Comparison of ENCODE assay signal across 13 cellular contexts in genomic region chr19:40278361-40279045, GRCh38. TPM values are rescaled to one million over a fixed set of nuclear protein-coding genes. Genes with fewer than 3 reads are reported as not detected.
DNase-seq lines count a peak whose midpoint lies in the region; ATAC-seq and TF ChIP-seq lines count a peak whose summit lies in the region.
"Had no signal": no experiment of that assay in that cellular context is flagged by ENCODE, and none has a peak within 500 bp of the region (broad histone marks: within the 10 kb centered on the region; RNA-seq: fewer than 3 reads in every experiment).

No MANE protein-coding gene starts in this region.

- H3K14ac ChIP-seq in IMR-90 (replicated peaks; ENCODE audit: low read depth, low read length), result no peak overlapping the region

- no peaks in the 10 kb centered on the region for H3K27me3 ChIP-seq in IMR-90 (ENCODE audit: control insufficient read depth, insufficient read depth, low read length)

- peaks cover 90% of the 10 kb centered on the region for H4K20me1 ChIP-seq in IMR-90 (ENCODE audit: insufficient read depth, low read length)

- H3K4me3 Mint-ChIP-seq in mesothelial cell of epicardium, result peak overlapping the region; percentile 6

- no peaks in the 10 kb centered on the region for H3K9me3 Mint-ChIP-seq in mesothelial cell of epicardium

- DNase-seq in IMR-90 (no peak), coronary artery (ENCODE audit: low spot score) (no peak), mesothelial cell of epicardium (ENCODE audit: low spot score in 2 of 2, unreplicated experiment in 2 of 2) (no peak), substantia nigra (lab: John Stamatoyannopoulos, UW) (no peak), DMS 273 treated with DMSO at 0.1 percent for 48 hours (lab: John Stamatoyannopoulos, UW) (no peak), EL (no peak), SIG-M5 treated with dmso at 0.1 percent for 504 hours (lab: John Stamatoyannopoulos, UW; ENCODE audit: unreplicated experiment) (no peak), HuH-7 (ENCODE audit: low spot score) (no peak)
- DNase-seq: activated CD4-positive, CD25-positive, alpha-beta regulatory T cell; activated gamma-delta T cell; DND-41; Kasumi-1; NCI-H345 had no signal

- no peak overlapping the region for H2BK20ac ChIP-seq in IMR-90 (ENCODE audit: low read depth, low read length)

- 74% methylated on average over 3 of the region's 16 CpGs; no CpG with 5 or more reads in 1 of the 2 experiments for WGBS in IMR-90 (ENCODE audit: extremely low coverage in 2 of 2, insufficient read length in 1 of 2), 2 experiments

- peaks cover 29% of the 10 kb centered on the region for H3K4me1 ChIP-seq in IMR-90 (ENCODE audit: control insufficient read depth, insufficient read depth, low read length)

- H3K4me2 ChIP-seq in IMR-90 (ENCODE audit: low read depth, low read length), result no peak overlapping the region

- no peak overlapping the region for H2BK15ac ChIP-seq in IMR-90 (ENCODE audit: low read depth, low read length)

- H2AK5ac ChIP-seq in IMR-90 (ENCODE audit: low read depth, low read length), result no peak overlapping the region

- H4K8ac ChIP-seq in IMR-90 (ENCODE audit: low read depth in 2 of 2, low read length in 2 of 2), result no peak overlapping the region

- H3K27ac Mint-ChIP-seq in mesothelial cell of epicardium, result peak overlapping the region; percentile 48

- intact Hi-C loops in IMR-90 (cut with micrococcal nuclease), result no loop called here

- no peak for TF ChIP-seq RAD21 in IMR-90 (IDR thresholded peaks at IDR 0.05; ENCODE audit: low read length)

- CTCF ChIA-PET in IMR-90 (lab: Yijun Ruan, JAX), result no interaction called here

- TF ChIP-seq POLR2A in IMR-90 (IDR thresholded peaks at IDR 0.05; ENCODE audit: low read depth, low read length), result no peak

- peak overlapping the region; percentile 35 for H2AK9ac ChIP-seq in IMR-90 (replicated peaks; ENCODE audit: low read depth, low read length, poor library complexity)

- no peak overlapping the region for H2BK120ac ChIP-seq in IMR-90 (ENCODE audit: low read depth, low read length)

- POLR2A ChIA-PET in IMR-90 (lab: Charles Lee; ENCODE audit: unreplicated experiment), result interaction anchor here (0.5 kb wide), 2 partner anchors 11 to 1300 kb away, joined by 3 read pairs; no protein-coding TSS in a partner anchor

- no peak overlapping the region for H3K9ac ChIP-seq in IMR-90 (ENCODE audit: low read depth, low read length)

- H2AFZ ChIP-seq in IMR-90 (replicated peaks; ENCODE audit: low read length, poor library complexity), result no peak overlapping the region

- H3K9me1 ChIP-seq in IMR-90 (ENCODE audit: insufficient read depth, low read length), result peaks cover 25% of the 10 kb centered on the region

- no peak overlapping the region for H3K18ac ChIP-seq in IMR-90 (ENCODE audit: low read depth, low read length)

- H3K9me3 ChIP-seq in IMR-90 (ENCODE audit: control insufficient read depth, insufficient read depth, low read length), result no peaks in the 10 kb centered on the region

- no peaks in the 10 kb centered on the region for H3K36me3 Mint-ChIP-seq in mesothelial cell of epicardium

- peaks cover 47% of the 10 kb centered on the region for H3K4me1 Mint-ChIP-seq in mesothelial cell of epicardium

- no peak overlapping the region for H2BK5ac ChIP-seq in IMR-90 (ENCODE audit: low read depth, low read length, poor library complexity, severe bottlenecking)

- no peak overlapping the region for H4K91ac ChIP-seq in IMR-90 (ENCODE audit: insufficient read depth, low read depth, low read length)

- H3K23ac ChIP-seq in IMR-90 (ENCODE audit: low read depth, low read length), result no peak overlapping the region

- no peaks in the 10 kb centered on the region for H3K36me3 ChIP-seq in IMR-90 (ENCODE audit: control insufficient read depth, insufficient read depth, low read length)

- dilution Hi-C loops in IMR-90 (cut with HindIII; ENCODE audit: low sequenced_read_pairs, unreplicated experiment), result no loop called here

- H3K27ac ChIP-seq in IMR-90 (ENCODE audit: insufficient read depth, low read length) (no peak overlapping the region), coronary artery (peak overlapping the region; percentile 26 to 60), substantia nigra (ENCODE audit: low read depth, low read length, poor library complexity, severe bottlenecking) (peak overlapping the region; percentile 66)

- no TSS peak for BruUV-seq in IMR-90 (replicated peaks; lab: Mats Ljungman, UMichigan)

- no peak overlapping the region for H3K4me3 ChIP-seq in IMR-90 (ENCODE audit: insufficient read depth, low read depth, low read length)
- peak overlapping the region; percentile 56 for H3K4me3 ChIP-seq in coronary artery

- ATAC-seq in IMR-90 (ENCODE audit: low read depth), result no peak

- H3K79me1 ChIP-seq in IMR-90 (ENCODE audit: low read depth in 1 of 2, low read length in 2 of 2), result peaks cover 31 to 96% of the 10 kb centered on the region in 2 experiments; a peak in 3 of 4 replicates

- H3K4ac ChIP-seq in IMR-90 (ENCODE audit: low read depth, low read length), result no peak overlapping the region

- TF ChIP-seq CTCF in IMR-90 (conservative IDR thresholded peaks at IDR 0.05; ENCODE audit: low read depth, low read length) (no peak), coronary artery (IDR thresholded peaks at IDR 0.05) (no peak), mesothelial cell of epicardium (IDR thresholded peaks at IDR 0.05; ENCODE audit: unreplicated experiment) (no peak)

- no peak overlapping the region for H3K56ac ChIP-seq in IMR-90 (ENCODE audit: extremely low read depth, insufficient read depth, low read length)

- H3K27me3 Mint-ChIP-seq in mesothelial cell of epicardium (ENCODE audit: low read depth), result no peaks in the 10 kb centered on the region

- in situ Hi-C loops in IMR-90 (cut with MboI; ENCODE audit: low sequenced_read_pairs), result no loop called here

- H4K5ac ChIP-seq in IMR-90 (ENCODE audit: low read depth, low read length), result no peak overlapping the region

TF ChIP-seq in IMR-90, 13 proteins besides CTCF, POLR2A, EP300 and RAD21:
- no peak for TF ChIP-seq BHLHE40 (IDR thresholded peaks at IDR 0.05; ENCODE audit: low read depth, low read length)

RNA-seq across cellular contexts. Expression of gene AKT2, which starts 6.6 kb away (rescaled TPM):
- 54.4 and 61.5 TPM in 2 replicates for total RNA-seq in IMR-90 (2012; rRNA removed)
- 104 and 124 TPM in 2 replicates for polyA plus RNA-seq in IMR-90 (2012; rRNA removed)
- 58.9 and 87.2 TPM in 2 replicates for polyA plus RNA-seq in IMR-90 (2012; cell fraction: cytosol; rRNA removed)
- 461 and 611 TPM in 2 replicates for polyA plus RNA-seq in IMR-90 (2012; cell fraction: nucleus; rRNA removed; ENCODE audit: low replicate concordance)
- 192 to 200 TPM (median 194 TPM) in 3 replicates for total RNA-seq in mesothelial cell of epicardium

RNA-seq across cellular contexts. Expression of gene CCNP, which starts 52.0 kb away (rescaled TPM):
- total RNA-seq in IMR-90 (2012; rRNA removed) (under 0.01 TPM in 2 replicates), mesothelial cell of epicardium (0.98 to 1.8 TPM (median 1.0 TPM) in 3 replicates)
- 0.17 and 0.21 TPM in 2 replicates for polyA plus RNA-seq in IMR-90 (2012; rRNA removed)
- polyA plus RNA-seq in IMR-90 (2012; cell fraction: cytosol; rRNA removed), result 0.17 and 0.42 TPM in 2 replicates
- polyA plus RNA-seq in IMR-90 (2012; cell fraction: nucleus; rRNA removed; ENCODE audit: low replicate concordance), result 1.5 and 3.1 TPM in 2 replicates
